ENCODE assay signal across 29 cellular contexts in the genomic region with DNA sequence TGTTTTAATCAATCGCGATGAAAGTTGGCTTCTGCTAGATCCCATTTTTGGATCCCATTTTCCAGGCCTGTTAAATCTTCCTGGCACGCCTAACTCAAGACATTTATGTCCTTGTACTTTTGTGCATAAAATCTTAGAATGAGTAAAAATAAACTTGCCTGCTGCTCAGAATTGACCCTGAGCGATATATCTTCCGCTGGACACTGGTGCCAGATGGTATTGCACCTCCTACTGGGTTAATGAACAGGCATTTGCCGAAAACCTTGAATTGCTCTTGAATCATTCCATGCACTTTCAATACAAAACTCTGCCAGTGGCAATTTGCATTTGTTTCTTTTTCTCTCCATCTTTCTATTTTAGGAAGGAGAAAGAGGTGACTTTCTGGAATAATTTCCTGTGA.
DNase-seq lines count a peak whose midpoint lies in the region; FAIRE-seq and TF ChIP-seq lines count a peak whose summit lies in the region.
"Had no signal": no experiment of that assay in that cellular context is flagged by ENCODE, and none has a peak within 500 bp of the region (broad histone marks: within the 10 kb centered on the region; RNA-seq: fewer than 3 reads in every experiment).

No MANE protein-coding gene starts in this region.

- intact Hi-C loops in breast epithelium (cut with DNase I; ENCODE audit: low total_unique reads) = no loop called here

- H3K36me3 ChIP-seq in breast epithelium = no peaks in the 10 kb centered on the region
- H3K36me3 ChIP-seq: suprapubic skin had no signal

- H3K27ac ChIP-seq in breast epithelium = no peak overlapping the region
- H3K27ac ChIP-seq: parathyroid adenoma, suprapubic skin had no signal

- no peak for TF ChIP-seq POLR2A in breast epithelium (IDR thresholded peaks at IDR 0.05)

- in situ Hi-C loops in astrocyte of the spinal cord (cut with HindIII; ENCODE audit: low sequenced_read_pairs) = no loop called here

- DNase-seq in NCI-H146 (lab: John Stamatoyannopoulos, UW) (peak; percentile 49), NCI-H146 treated with DMSO at 0.1 percent for 48 hours (lab: John Stamatoyannopoulos, UW; ENCODE audit: unreplicated experiment) (no peak), astrocyte of the spinal cord (ENCODE audit: low read depth, low spot score) (peak; percentile 39), fibroblast of the aortic adventitia (ENCODE audit: low read depth) (peak; percentile 28), D721Med (ENCODE audit: insufficient read length, low spot score) (no peak), medulla oblongata (ENCODE audit: extremely low spot score) (no peak), breast epithelium (ENCODE audit: low spot score in 2 of 2) (no peak), NCI-H524 treated with DMSO at 0.1 percent for 48 hours (lab: John Stamatoyannopoulos, UW) (no peak)
- DNase-seq: 8988T; activated CD4-positive, alpha-beta T cell treated with anti-CD3 and anti-CD28 coated beads for 36 hours; activated CD8-positive, alpha-beta T cell treated with anti-CD3 and anti-CD28 coated beads for 36 hours; activated effector memory CD4-positive, alpha-beta T cell treated with Interleukin-2 at 50 U/mL for 16 hours; Caco-2; central memory CD4-positive, alpha-beta T cell; dermis blood vessel endothelial cell; DND-41; immature natural killer cell; KBM-7; NCI-H1092; NCI-H187 treated with DMSO at 0.1 percent for 48 hours; NCI-H2171; NCI-H526; NK-92 treated with Interleukin-12 subunit alpha and Interleukin-12 subunit beta, amount 100 ng/mL, for 24 hours; retina; Right ventricle myocardium superior; small intestine; stimulated activated naive CD4-positive, alpha-beta T cell treated with Interleukin-2 at 50 U/mL for 16 hours had no signal

- peaks cover 5 to 6% of the 10 kb centered on the region in 2 donors for H3K9me3 ChIP-seq in breast epithelium
- H3K9me3 ChIP-seq: Caco-2, suprapubic skin had no signal

- H3K4me3 ChIP-seq in astrocyte of the spinal cord (ENCODE audit: low read depth, low read length) (no peak overlapping the region), fibroblast of the aortic adventitia (ENCODE audit: low read depth, low read length) (no peak overlapping the region), breast epithelium (no peak overlapping the region)
- H3K4me3 ChIP-seq: suprapubic skin had no signal

- H3K27me3 ChIP-seq in breast epithelium = no peaks in the 10 kb centered on the region
- H3K27me3 ChIP-seq: suprapubic skin had no signal

- TF ChIP-seq CTCF in astrocyte of the spinal cord (IDR thresholded peaks at IDR 0.05; ENCODE audit: low read depth, low read length) = peak; percentile 8
- peak; percentile 34 for TF ChIP-seq CTCF in fibroblast of the aortic adventitia (IDR thresholded peaks at IDR 0.05; ENCODE audit: insufficient read depth, low read length)
- no peak for TF ChIP-seq CTCF in D721Med (IDR thresholded peaks at IDR 0.05; ENCODE audit: insufficient read depth, missing control alignments)
- TF ChIP-seq CTCF in breast epithelium (IDR thresholded peaks at IDR 0.05) = no peak

- H3K4me1 ChIP-seq in breast epithelium = no peaks in the 10 kb centered on the region

- FAIRE-seq in D721Med (lab: Jason Lieb, UNC) = no peak
- FAIRE-seq: small intestine had no signal

Comparison
In these comparisons a context has a peak if more than half of its experiments do, and no peak if none do; other contexts are left out.
1. DNase-seq: peak in NCI-H146 (single experiment), astrocyte of the spinal cord (single experiment) and fibroblast of the aortic adventitia (single experiment); none in NCI-H146 treated with DMSO at 0.1 percent for 48 hours (single experiment), D721Med (single experiment), medulla oblongata (single experiment), breast epithelium (0 of 2) and NCI-H524 treated with DMSO at 0.1 percent for 48 hours (single experiment).
2. CTCF ChIP-seq: peak in astrocyte of the spinal cord (single experiment) and fibroblast of the aortic adventitia (single experiment); none in D721Med (single experiment) and breast epithelium (0 of 3).